Comparison of ENCODE assay signal across 9 cellular contexts in the genomic region with DNA sequence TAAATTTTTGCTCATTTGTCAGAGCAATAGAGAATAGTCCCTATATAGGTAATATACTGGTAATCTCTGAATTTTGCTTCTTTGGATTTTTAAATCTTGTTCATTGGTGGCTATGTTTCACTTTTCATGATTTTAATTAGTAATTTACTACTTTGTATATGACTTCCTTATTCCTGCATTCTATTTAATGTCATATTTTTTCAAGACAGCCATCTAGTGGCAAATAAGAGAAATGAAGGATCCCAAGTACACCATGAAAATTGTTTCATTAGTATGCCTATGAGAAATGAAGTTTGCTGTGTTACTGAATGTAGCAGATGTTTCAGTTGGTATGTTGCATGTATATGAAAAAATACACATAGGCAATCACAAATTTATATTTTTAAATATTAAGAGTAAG.
DNase-seq lines count a peak whose midpoint lies in the region; ATAC-seq and TF ChIP-seq lines count a peak whose summit lies in the region.
"Had no signal": no experiment of that assay in that cellular context is flagged by ENCODE, and none has a peak within 500 bp of the region (broad histone marks: within the 10 kb centered on the region; RNA-seq: fewer than 3 reads in every experiment).

No MANE protein-coding gene starts in this region.

- CTCF ChIA-PET in WTC11 (lab: Charles Lee), result interaction anchor here (1.7 kb wide), 1 partner anchor 159 kb away, joined by 7 read pairs; no protein-coding TSS in a partner anchor

- H3K36me3 ChIP-seq in body of pancreas (replicated peaks in 1 of 2; ENCODE audit: insufficient read depth in 1 of 2, low read depth in 2 of 2) (peaks cover 0 to 6% of the 10 kb centered on the region in 2 donors), right lobe of liver (peaks cover 0 to 8% (median 0%) of the 10 kb centered on the region in 4 donors)

- DNase-seq in NCI-H1105 treated with DMSO at 0.1 percent for 48 hours (lab: John Stamatoyannopoulos, UW), result peak; percentile 3
- DNase-seq in NCI-H1105 (lab: John Stamatoyannopoulos, UW), result no peak
- peak; percentile 37 for DNase-seq in LoVo (ENCODE audit: low spot score)
- DNase-seq in body of pancreas, result no peak
- DNase-seq in right lobe of liver, result no peak
- no peak for DNase-seq in WTC11 (ENCODE audit: low spot score)

- H3K36me3 Mint-ChIP-seq in WTC11, result peaks cover 41% of the 10 kb centered on the region

- no peaks in the 10 kb centered on the region for H3K4me1 Mint-ChIP-seq in WTC11

- TF ChIP-seq POLR2A in body of pancreas (IDR thresholded peaks at IDR 0.05), result no peak
- TF ChIP-seq POLR2A in right lobe of liver (IDR thresholded peaks at IDR 0.05), result no peak

- no peak overlapping the region for H3K27ac Mint-ChIP-seq in WTC11
- H3K27ac Mint-ChIP-seq: CD8-positive, alpha-beta memory T cell had no signal

- H3K9me3 ChIP-seq in body of pancreas (no peaks in the 10 kb centered on the region), right lobe of liver (no peaks in the 10 kb centered on the region)

- TF ChIP-seq CTCF in body of pancreas (IDR thresholded peaks at IDR 0.05) (peak in 6 of 7 experiments; percentile 29 to 56 (median 51)), right lobe of liver (IDR thresholded peaks at IDR 0.05) (peak; percentile 56 to 64 (median 61)), WTC11 (IDR thresholded peaks at IDR 0.05) (no peak)

- H3K9me3 Mint-ChIP-seq in WTC11, result no peaks in the 10 kb centered on the region
- H3K9me3 Mint-ChIP-seq: CD8-positive, alpha-beta memory T cell had no signal

- H3K4me1 ChIP-seq in body of pancreas, result peaks cover 4% of the 10 kb centered on the region
- H3K4me1 ChIP-seq in right lobe of liver, result peaks cover 0 to 3% (median 0%) of the 10 kb centered on the region in 4 donors

- POLR2A ChIA-PET in WTC11 (lab: Charles Lee), result no interaction called here

- H3K27me3 ChIP-seq in body of pancreas, result no peaks in the 10 kb centered on the region
- no peaks in the 10 kb centered on the region for H3K27me3 ChIP-seq in right lobe of liver

- H3K27ac ChIP-seq in body of pancreas (no peak overlapping the region), right lobe of liver (no peak overlapping the region)

- no peak overlapping the region for H3K4me3 Mint-ChIP-seq in WTC11
- H3K4me3 Mint-ChIP-seq: CD8-positive, alpha-beta memory T cell had no signal

- intact Hi-C loops in body of pancreas (cut with DNase I) (no loop called here), right lobe of liver (cut with DNase I) (no loop called here)

- no peaks in the 10 kb centered on the region for H3K27me3 Mint-ChIP-seq in WTC11 (ENCODE audit: low read depth)
- H3K27me3 Mint-ChIP-seq: CD8-positive, alpha-beta memory T cell had no signal

- ATAC-seq in body of pancreas (no peak), right lobe of liver (peak; percentile 43 to 69 (median 66)), WTC11 (no peak), GM21786 (IDR thresholded peaks at IDR 0.05; ENCODE audit: unreplicated experiment) (no peak), HG02840 (IDR thresholded peaks at IDR 0.05; ENCODE audit: low FRiP score, unreplicated experiment) (no peak)

- H3K4me3 ChIP-seq in body of pancreas (no peak overlapping the region), right lobe of liver (no peak overlapping the region)

TF ChIP-seq in WTC11, 78 proteins besides CTCF, POLR2A, EP300 and RAD21:
- TF ChIP-seq, protein P1, sequence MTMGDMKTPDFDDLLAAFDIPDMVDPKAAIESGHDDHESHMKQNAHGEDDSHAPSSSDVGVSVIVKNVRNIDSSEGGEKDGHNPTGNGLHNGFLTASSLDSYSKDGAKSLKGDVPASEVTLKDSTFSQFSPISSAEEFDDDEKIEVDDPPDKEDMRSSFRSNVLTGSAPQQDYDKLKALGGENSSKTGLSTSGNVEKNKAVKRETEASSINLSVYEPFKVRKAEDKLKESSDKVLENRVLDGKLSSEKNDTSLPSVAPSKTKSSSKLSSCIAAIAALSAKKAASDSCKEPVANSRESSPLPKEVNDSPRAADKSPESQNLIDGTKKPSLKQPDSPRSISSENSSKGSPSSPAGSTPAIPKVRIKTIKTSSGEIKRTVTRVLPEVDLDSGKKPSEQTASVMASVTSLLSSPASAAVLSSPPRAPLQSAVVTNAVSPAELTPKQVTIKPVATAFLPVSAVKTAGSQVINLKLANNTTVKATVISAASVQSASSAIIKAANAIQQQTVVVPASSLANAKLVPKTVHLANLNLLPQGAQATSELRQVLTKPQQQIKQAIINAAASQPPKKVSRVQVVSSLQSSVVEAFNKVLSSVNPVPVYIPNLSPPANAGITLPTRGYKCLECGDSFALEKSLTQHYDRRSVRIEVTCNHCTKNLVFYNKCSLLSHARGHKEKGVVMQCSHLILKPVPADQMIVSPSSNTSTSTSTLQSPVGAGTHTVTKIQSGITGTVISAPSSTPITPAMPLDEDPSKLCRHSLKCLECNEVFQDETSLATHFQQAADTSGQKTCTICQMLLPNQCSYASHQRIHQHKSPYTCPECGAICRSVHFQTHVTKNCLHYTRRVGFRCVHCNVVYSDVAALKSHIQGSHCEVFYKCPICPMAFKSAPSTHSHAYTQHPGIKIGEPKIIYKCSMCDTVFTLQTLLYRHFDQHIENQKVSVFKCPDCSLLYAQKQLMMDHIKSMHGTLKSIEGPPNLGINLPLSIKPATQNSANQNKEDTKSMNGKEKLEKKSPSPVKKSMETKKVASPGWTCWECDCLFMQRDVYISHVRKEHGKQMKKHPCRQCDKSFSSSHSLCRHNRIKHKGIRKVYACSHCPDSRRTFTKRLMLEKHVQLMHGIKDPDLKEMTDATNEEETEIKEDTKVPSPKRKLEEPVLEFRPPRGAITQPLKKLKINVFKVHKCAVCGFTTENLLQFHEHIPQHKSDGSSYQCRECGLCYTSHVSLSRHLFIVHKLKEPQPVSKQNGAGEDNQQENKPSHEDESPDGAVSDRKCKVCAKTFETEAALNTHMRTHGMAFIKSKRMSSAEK (CRISPR knock-in tag; IDR thresholded peaks at IDR 0.05; ENCODE audit: borderline replicate concordance), result no peak
- TF ChIP-seq TP53 (CRISPR knock-in tag; IDR thresholded peaks at IDR 0.05) (no peak), NR2C2 (CRISPR knock-in tag; IDR thresholded peaks at IDR 0.05) (no peak), ZNF121 (CRISPR knock-in tag; IDR thresholded peaks at IDR 0.05) (no peak), ZNF423 (CRISPR knock-in tag; IDR thresholded peaks at IDR 0.05) (no peak), FOXJ3 (CRISPR knock-in tag; IDR thresholded peaks at IDR 0.05; ENCODE audit: borderline replicate concordance) (no peak), ELF4 (CRISPR knock-in tag; IDR thresholded peaks at IDR 0.05; ENCODE audit: low read depth) (no peak), NFATC4 (CRISPR knock-in tag; IDR thresholded peaks at IDR 0.05) (no peak), PRRX2 (CRISPR knock-in tag; IDR thresholded peaks at IDR 0.05) (no peak)
- TF ChIP-seq, protein P2, sequence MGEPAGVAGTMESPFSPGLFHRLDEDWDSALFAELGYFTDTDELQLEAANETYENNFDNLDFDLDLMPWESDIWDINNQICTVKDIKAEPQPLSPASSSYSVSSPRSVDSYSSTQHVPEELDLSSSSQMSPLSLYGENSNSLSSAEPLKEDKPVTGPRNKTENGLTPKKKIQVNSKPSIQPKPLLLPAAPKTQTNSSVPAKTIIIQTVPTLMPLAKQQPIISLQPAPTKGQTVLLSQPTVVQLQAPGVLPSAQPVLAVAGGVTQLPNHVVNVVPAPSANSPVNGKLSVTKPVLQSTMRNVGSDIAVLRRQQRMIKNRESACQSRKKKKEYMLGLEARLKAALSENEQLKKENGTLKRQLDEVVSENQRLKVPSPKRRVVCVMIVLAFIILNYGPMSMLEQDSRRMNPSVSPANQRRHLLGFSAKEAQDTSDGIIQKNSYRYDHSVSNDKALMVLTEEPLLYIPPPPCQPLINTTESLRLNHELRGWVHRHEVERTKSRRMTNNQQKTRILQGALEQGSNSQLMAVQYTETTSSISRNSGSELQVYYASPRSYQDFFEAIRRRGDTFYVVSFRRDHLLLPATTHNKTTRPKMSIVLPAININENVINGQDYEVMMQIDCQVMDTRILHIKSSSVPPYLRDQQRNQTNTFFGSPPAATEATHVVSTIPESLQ (CRISPR knock-in tag; IDR thresholded peaks at IDR 0.05), result no peak
- TF ChIP-seq, protein P3, sequence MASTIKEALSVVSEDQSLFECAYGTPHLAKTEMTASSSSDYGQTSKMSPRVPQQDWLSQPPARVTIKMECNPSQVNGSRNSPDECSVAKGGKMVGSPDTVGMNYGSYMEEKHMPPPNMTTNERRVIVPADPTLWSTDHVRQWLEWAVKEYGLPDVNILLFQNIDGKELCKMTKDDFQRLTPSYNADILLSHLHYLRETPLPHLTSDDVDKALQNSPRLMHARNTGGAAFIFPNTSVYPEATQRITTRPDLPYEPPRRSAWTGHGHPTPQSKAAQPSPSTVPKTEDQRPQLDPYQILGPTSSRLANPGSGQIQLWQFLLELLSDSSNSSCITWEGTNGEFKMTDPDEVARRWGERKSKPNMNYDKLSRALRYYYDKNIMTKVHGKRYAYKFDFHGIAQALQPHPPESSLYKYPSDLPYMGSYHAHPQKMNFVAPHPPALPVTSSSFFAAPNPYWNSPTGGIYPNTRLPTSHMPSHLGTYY (CRISPR knock-in tag; IDR thresholded peaks at IDR 0.05), result no peak
- TF ChIP-seq, protein P4, sequence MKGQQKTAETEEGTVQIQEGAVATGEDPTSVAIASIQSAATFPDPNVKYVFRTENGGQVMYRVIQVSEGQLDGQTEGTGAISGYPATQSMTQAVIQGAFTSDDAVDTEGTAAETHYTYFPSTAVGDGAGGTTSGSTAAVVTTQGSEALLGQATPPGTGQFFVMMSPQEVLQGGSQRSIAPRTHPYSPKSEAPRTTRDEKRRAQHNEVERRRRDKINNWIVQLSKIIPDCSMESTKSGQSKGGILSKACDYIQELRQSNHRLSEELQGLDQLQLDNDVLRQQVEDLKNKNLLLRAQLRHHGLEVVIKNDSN (CRISPR knock-in tag; IDR thresholded peaks at IDR 0.05), result no peak
- TF ChIP-seq, protein P5, sequence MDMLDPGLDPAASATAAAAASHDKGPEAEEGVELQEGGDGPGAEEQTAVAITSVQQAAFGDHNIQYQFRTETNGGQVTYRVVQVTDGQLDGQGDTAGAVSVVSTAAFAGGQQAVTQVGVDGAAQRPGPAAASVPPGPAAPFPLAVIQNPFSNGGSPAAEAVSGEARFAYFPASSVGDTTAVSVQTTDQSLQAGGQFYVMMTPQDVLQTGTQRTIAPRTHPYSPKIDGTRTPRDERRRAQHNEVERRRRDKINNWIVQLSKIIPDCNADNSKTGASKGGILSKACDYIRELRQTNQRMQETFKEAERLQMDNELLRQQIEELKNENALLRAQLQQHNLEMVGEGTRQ (CRISPR knock-in tag; IDR thresholded peaks at IDR 0.05), result no peak

Comparison
In these comparisons a context has a peak if more than half of its experiments do, and no peak if none do; other contexts are left out.
1. DNase-seq: peak in NCI-H1105 treated with DMSO at 0.1 percent for 48 hours (single experiment) and LoVo (single experiment); none in NCI-H1105 (single experiment), body of pancreas (0 of 4), right lobe of liver (0 of 3) and WTC11 (single experiment).
2. ATAC-seq: peak in right lobe of liver (4 of 4); none in body of pancreas (single experiment), WTC11 (single experiment), GM21786 (single experiment) and HG02840 (single experiment).